ENCODE assay signal across 15 cellular contexts in the genomic region with DNA sequence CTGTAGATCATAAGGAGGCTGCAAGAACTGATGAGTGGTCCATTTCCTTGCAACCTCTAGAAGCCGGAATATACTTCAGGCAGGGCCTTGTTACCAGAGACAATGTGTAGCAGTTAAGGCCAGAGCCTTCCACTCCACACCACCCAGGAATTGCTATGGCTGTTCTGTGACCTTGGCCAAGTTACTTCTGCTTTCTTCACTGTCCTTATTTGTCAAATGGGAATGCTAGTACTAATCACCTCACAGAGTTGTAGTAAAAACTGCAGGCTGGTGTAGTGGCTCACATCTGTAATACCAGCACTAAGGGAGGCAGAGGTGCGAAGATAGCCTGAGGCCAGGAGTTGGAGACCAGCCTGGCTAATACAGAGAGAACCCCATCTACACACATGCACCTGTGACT. TPM values are rescaled to one million over a fixed set of nuclear protein-coding genes. Genes with fewer than 3 reads are reported as not detected.
A peak's percentile ranks its signal among the peaks of the same experiment; 100 is the strongest.
DNase-seq lines count a peak whose midpoint lies in the region; ATAC-seq and TF ChIP-seq lines count a peak whose summit lies in the region.
"Had no signal": no experiment of that assay in that cellular context is flagged by ENCODE, and none has a peak within 500 bp of the region (broad histone marks: within the 10 kb centered on the region; RNA-seq: fewer than 3 reads in every experiment).

No MANE protein-coding gene starts in this region.

- H3K9me3 ChIP-seq in neutrophil (no peaks in the 10 kb centered on the region), endodermal cell (ENCODE audit: control insufficient read depth, low read length) (no peaks in the 10 kb centered on the region)
- H3K9me3 ChIP-seq: gastroesophageal sphincter had no signal

- no peak overlapping the region for H3K4me2 ChIP-seq in mesendoderm (ENCODE audit: low read length)

- H3K36me3 ChIP-seq in neutrophil = no peaks in the 10 kb centered on the region
- no peaks in the 10 kb centered on the region for H3K36me3 ChIP-seq in endodermal cell (ENCODE audit: control insufficient read depth, insufficient read depth, low read length)
- no peaks in the 10 kb centered on the region for H3K36me3 ChIP-seq in mesendoderm (ENCODE audit: control insufficient read depth, insufficient read depth, low read length)
- H3K36me3 ChIP-seq: gastroesophageal sphincter had no signal

- no peak overlapping the region for H3K56ac ChIP-seq in mesendoderm (ENCODE audit: low read length)

- peaks cover 40% of the 10 kb centered on the region for H3K4me1 Mint-ChIP-seq in activated T-cell treated with anti-CD3 and anti-CD28 coated beads, Interleukin-2, amount 50 U/mL, for 4 hours (ENCODE audit: low read depth)
- H3K4me1 Mint-ChIP-seq in activated CD4-positive, alpha-beta memory T cell treated with anti-CD3 and anti-CD28 coated beads, Interleukin-2, amount 10 ng/mL, durations not matched to agents 7 days and 5 days = peaks cover 43% of the 10 kb centered on the region
- H3K4me1 Mint-ChIP-seq in endodermal cell = peaks cover 10% of the 10 kb centered on the region

- POLR2A ChIA-PET in activated CD4-positive, alpha-beta memory T cell treated with anti-CD3 and anti-CD28 coated beads, Interleukin-2, amount 10 ng/mL, durations not matched to agents 7 days and 5 days (lab: Charles Lee) = interaction anchor here (1.2 to 3.9 kb wide), 6 partner anchors 10 to 199 kb away, joined by 4 to 59 read pairs (median 30); partner anchors contain the start of genes ACAD9 and RPN1

- no peaks in the 10 kb centered on the region for H3K79me1 ChIP-seq in mesendoderm (ENCODE audit: low read length)

- H3K4ac ChIP-seq in mesendoderm (ENCODE audit: low read depth, low read length) = no peak overlapping the region

- no peak for ATAC-seq in activated T-cell treated with anti-CD3 and anti-CD28 coated beads, Interleukin-2, amount 50 U/mL, for 4 hours
- ATAC-seq: gastroesophageal sphincter, PC-3, sciatic nerve had no signal

- no peak overlapping the region for H2BK15ac ChIP-seq in mesendoderm (replicated peaks; ENCODE audit: low read depth)

- no peak overlapping the region for H3K4me3 ChIP-seq in HL-60 (replicated peaks; ENCODE audit: insufficient read depth, low read length)
- no peak overlapping the region for H3K4me3 ChIP-seq in neutrophil (ENCODE audit: low read depth in 1 of 2, low read length in 1 of 2)
- no peak overlapping the region for H3K4me3 ChIP-seq in endodermal cell (ENCODE audit: low read length)
- no peak overlapping the region for H3K4me3 ChIP-seq in mesendoderm (ENCODE audit: low read length)

- H3K27me3 Mint-ChIP-seq in activated T-cell treated with anti-CD3 and anti-CD28 coated beads, Interleukin-2, amount 50 U/mL, for 4 hours (ENCODE audit: low read depth) = no peaks in the 10 kb centered on the region
- H3K27me3 Mint-ChIP-seq in activated CD4-positive, alpha-beta memory T cell treated with anti-CD3 and anti-CD28 coated beads, Interleukin-2, amount 10 ng/mL, durations not matched to agents 7 days and 5 days = peaks cover 11% of the 10 kb centered on the region
- H3K27me3 Mint-ChIP-seq in endodermal cell (ENCODE audit: insufficient read depth) = peaks cover 36% of the 10 kb centered on the region

- H3K79me2 ChIP-seq in mesendoderm (ENCODE audit: control insufficient read depth, insufficient read depth, low read length) = no peaks in the 10 kb centered on the region

- no peak overlapping the region for H3K9ac ChIP-seq in endodermal cell (ENCODE audit: extremely low read depth, low read length, poor library complexity, severe bottlenecking)
- no peak overlapping the region for H3K9ac ChIP-seq in mesendoderm (ENCODE audit: low read length)

- H3K18ac ChIP-seq in mesendoderm (ENCODE audit: low read length) = no peak overlapping the region

- no peak overlapping the region for H2BK120ac ChIP-seq in mesendoderm (ENCODE audit: low read depth, low read length)

- H3K27ac ChIP-seq in HL-60 (replicated peaks) = peak overlapping the region; percentile 97
- H3K27ac ChIP-seq in neutrophil = peak overlapping the region; percentile 98
- H3K27ac ChIP-seq in endodermal cell (ENCODE audit: low read depth, low read length) = no peak overlapping the region
- H3K27ac ChIP-seq in mesendoderm (ENCODE audit: low read depth, low read length) = no peak overlapping the region

- H3K36me3 Mint-ChIP-seq in activated T-cell treated with anti-CD3 and anti-CD28 coated beads, Interleukin-2, amount 50 U/mL, for 4 hours (ENCODE audit: insufficient read depth) = no peaks in the 10 kb centered on the region
- H3K36me3 Mint-ChIP-seq in activated CD4-positive, alpha-beta memory T cell treated with anti-CD3 and anti-CD28 coated beads, Interleukin-2, amount 10 ng/mL, durations not matched to agents 7 days and 5 days (ENCODE audit: low read depth) = peaks cover 5% of the 10 kb centered on the region
- H3K36me3 Mint-ChIP-seq in endodermal cell (ENCODE audit: low read depth) = no peaks in the 10 kb centered on the region

- CTCF ChIA-PET in activated CD4-positive, alpha-beta memory T cell treated with anti-CD3 and anti-CD28 coated beads, Interleukin-2, amount 10 ng/mL, durations not matched to agents 7 days and 5 days (lab: Charles Lee) = interaction anchor here (1.1 to 7.7 kb wide), 10 partner anchors 10 to 240 kb away, joined by 3 to 187 read pairs (median 20); partner anchors contain the start of genes ACAD9 and RPN1

- TF ChIP-seq CTCF in HL-60 (IDR thresholded peaks at IDR 0.05; ENCODE audit: insufficient read depth, low read length) (no peak), neutrophil (IDR thresholded peaks at IDR 0.05) (no peak), endodermal cell (conservative IDR thresholded peaks at IDR 0.05) (no peak)

- no peaks in the 10 kb centered on the region for H3K9me3 Mint-ChIP-seq in activated T-cell treated with anti-CD3 and anti-CD28 coated beads, Interleukin-2, amount 50 U/mL, for 4 hours
- no peaks in the 10 kb centered on the region for H3K9me3 Mint-ChIP-seq in activated CD4-positive, alpha-beta memory T cell treated with anti-CD3 and anti-CD28 coated beads, Interleukin-2, amount 10 ng/mL, durations not matched to agents 7 days and 5 days
- H3K9me3 Mint-ChIP-seq in endodermal cell = no peaks in the 10 kb centered on the region

- no peak for DNase-seq in activated T-cell treated with anti-CD3 and anti-CD28 coated beads, Interleukin-2, amount 50 U/mL, for 4 hours
- DNase-seq in activated T-cell treated with anti-CD3 and anti-CD28 coated beads for 4 hours = no peak
- DNase-seq in HL-60 (ENCODE audit: low read depth in 1 of 2, low spot score in 1 of 2) = peak in 1 of 2 experiments; percentile 47
- DNase-seq in activated CD4-positive, alpha-beta memory T cell treated with anti-CD3 and anti-CD28 coated beads, Interleukin-2, amount 10 ng/mL, durations not matched to agents 7 days and 5 days = no peak
- DNase-seq in endodermal cell = no peak
- no peak for DNase-seq in DMS153 (lab: John Stamatoyannopoulos, UW)
- no peak for DNase-seq in mesendoderm
- DNase-seq: activated CD8-positive, alpha-beta memory T cell treated with anti-CD3 and anti-CD28 coated beads, Interleukin-2, amount 50 U/mL, for 48 hours; H7; NCI-H1092 treated with DMSO at 0.1 percent for 48 hours; NCI-H345; PC-3 had no signal

- no peak overlapping the region for H3K27ac Mint-ChIP-seq in activated CD4-positive, alpha-beta memory T cell treated with anti-CD3 and anti-CD28 coated beads, Interleukin-2, amount 10 ng/mL, durations not matched to agents 7 days and 5 days
- H3K27ac Mint-ChIP-seq in endodermal cell = no peak overlapping the region

- 89 to 96% methylated on average over 1 to 2 of the region's 2 CpGs for WGBS in endodermal cell (ENCODE audit: insufficient coverage in 1 of 2, insufficient read length in 1 of 2), 2 experiments
- WGBS in mesendoderm (ENCODE audit: extremely low coverage, insufficient coverage, low lambda C conversion rate) = no CpG with 5 or more reads among the region's 2 CpGs

- H3K27me3 ChIP-seq in HL-60 (ENCODE audit: insufficient read depth, poor library complexity, severe bottlenecking) (no peaks in the 10 kb centered on the region), neutrophil (no peaks in the 10 kb centered on the region), endodermal cell (ENCODE audit: control insufficient read depth, insufficient read depth, low read length, poor library complexity, severe bottlenecking) (no peaks in the 10 kb centered on the region), mesendoderm (ENCODE audit: insufficient read depth, low read length, poor library complexity) (no peaks in the 10 kb centered on the region)
- H3K27me3 ChIP-seq: gastroesophageal sphincter had no signal

- H3K23ac ChIP-seq in mesendoderm (ENCODE audit: low read length) = no peak overlapping the region

- H4K8ac ChIP-seq in mesendoderm (ENCODE audit: low read depth, low read length) = no peak overlapping the region

- no peak overlapping the region for H2BK5ac ChIP-seq in mesendoderm (ENCODE audit: low read length)

- H3K4me3 Mint-ChIP-seq in activated T-cell treated with anti-CD3 and anti-CD28 coated beads, Interleukin-2, amount 50 U/mL, for 4 hours = peak overlapping the region; percentile 96
- peak overlapping the region; percentile 86 for H3K4me3 Mint-ChIP-seq in activated CD4-positive, alpha-beta memory T cell treated with anti-CD3 and anti-CD28 coated beads, Interleukin-2, amount 10 ng/mL, durations not matched to agents 7 days and 5 days
- no peak overlapping the region for H3K4me3 Mint-ChIP-seq in endodermal cell

- H3K4me1 ChIP-seq in neutrophil (ENCODE audit: control insufficient read depth in 1 of 2, insufficient read depth in 1 of 2, low read depth in 1 of 2, low read length in 1 of 2) = peaks cover 51 to 59% of the 10 kb centered on the region in 2 experiments
- H3K4me1 ChIP-seq in endodermal cell (ENCODE audit: control insufficient read depth, insufficient read depth, low read length) = peaks cover 4% of the 10 kb centered on the region
- peaks cover 3% of the 10 kb centered on the region for H3K4me1 ChIP-seq in mesendoderm (ENCODE audit: control insufficient read depth, low read depth, low read length)

- H2AK5ac ChIP-seq in mesendoderm (ENCODE audit: low read length) = no peak overlapping the region

- H4K5ac ChIP-seq in mesendoderm (ENCODE audit: low read length) = no peak overlapping the region

RNA-seq across cellular contexts. Expression of gene RPN1, which starts 28.7 kb away (rescaled TPM):
- 100 to 1,000 TPM; 189 to 209 (median 195) TPM for total RNA-seq in activated T-cell treated with anti-CD3 and anti-CD28 coated beads, Interleukin-2, amount 50 U/mL, for 4 hours
- total RNA-seq in activated CD4-positive, alpha-beta memory T cell treated with anti-CD3 and anti-CD28 coated beads, Interleukin-2, amount 10 ng/mL, durations not matched to agents 7 days and 5 days = 100 to 1,000 TPM; 190 to 192 TPM
- 100 to 1,000 TPM; 197 to 210 TPM for total RNA-seq in endodermal cell
- 199 TPM for polyA plus RNA-seq in endodermal cell (2013, experiment 1 of 2)
- 187 TPM for polyA plus RNA-seq in endodermal cell (2013, experiment 2 of 2)
- 156 TPM for polyA plus RNA-seq in mesendoderm (2013, experiment 1 of 2)
- 160 TPM for polyA plus RNA-seq in mesendoderm (2013, experiment 2 of 2)

RNA-seq across cellular contexts. Expression of gene RAB7A, which starts 46.6 kb away (rescaled TPM):
- total RNA-seq in activated T-cell treated with anti-CD3 and anti-CD28 coated beads, Interleukin-2, amount 50 U/mL, for 4 hours = 100 to 1,000 TPM; 358 to 449 (median 407) TPM
- total RNA-seq in activated CD4-positive, alpha-beta memory T cell treated with anti-CD3 and anti-CD28 coated beads, Interleukin-2, amount 10 ng/mL, durations not matched to agents 7 days and 5 days = 100 to 1,000 TPM; 213 to 225 TPM
- 100 to 1,000 TPM; 166 to 194 TPM for total RNA-seq in endodermal cell
- 130 TPM for polyA plus RNA-seq in endodermal cell (2013, experiment 1 of 2)
- 118 TPM for polyA plus RNA-seq in endodermal cell (2013, experiment 2 of 2)
- 203 TPM for polyA plus RNA-seq in mesendoderm (2013, experiment 1 of 2)
- 209 TPM for polyA plus RNA-seq in mesendoderm (2013, experiment 2 of 2)

Comparison
In these comparisons a context has a peak if more than half of its experiments do, and no peak if none do; other contexts are left out.
1. H3K27ac ChIP-seq: peak in HL-60 (single experiment) and neutrophil (single experiment); none in endodermal cell (single experiment) and mesendoderm (single experiment).